In the genomic region with DNA sequence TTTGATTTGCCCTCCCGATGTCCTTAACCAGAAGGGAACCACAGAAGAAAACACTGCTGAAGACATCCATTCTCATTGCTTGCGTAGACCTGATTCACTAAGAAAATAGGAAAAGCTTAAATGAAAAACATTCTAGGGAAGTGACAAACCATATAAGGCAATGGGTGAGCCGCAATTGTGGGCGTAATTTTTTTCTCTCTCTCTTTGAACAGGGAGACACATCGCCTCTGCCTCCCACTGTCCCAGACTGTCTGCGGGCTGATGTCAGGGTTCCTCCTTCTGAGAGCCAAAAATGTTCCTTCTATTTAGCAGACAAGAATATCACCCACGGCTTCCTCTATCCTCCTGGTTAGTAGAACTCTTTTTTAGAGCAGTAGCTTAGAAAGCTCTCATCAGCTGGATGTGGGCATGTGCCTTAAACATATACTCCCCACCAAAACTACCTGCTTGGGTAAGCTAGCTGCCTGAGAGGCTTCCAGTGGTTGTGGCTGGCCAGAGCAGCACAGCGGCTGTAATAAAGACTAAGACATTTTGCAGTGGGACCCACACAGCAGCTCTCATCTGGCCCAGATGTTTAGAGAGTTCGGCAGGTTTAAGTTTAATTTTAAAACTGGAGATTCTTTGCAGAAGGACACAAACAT, we compare ENCODE assay signal across 13 cellular contexts. TPM values are rescaled to one million over a fixed set of nuclear protein-coding genes. Genes with fewer than 3 reads are reported as not detected.
A peak's percentile ranks its signal among the peaks of the same experiment; 100 is the strongest.
DNase-seq lines count a peak whose midpoint lies in the region; ATAC-seq and TF ChIP-seq lines count a peak whose summit lies in the region.
"Had no signal": no experiment of that assay in that cellular context is flagged by ENCODE, and none has a peak within 500 bp of the region (broad histone marks: within the 10 kb centered on the region; RNA-seq: fewer than 3 reads in every experiment).

No MANE protein-coding gene starts in this region.

- intact Hi-C loops in left ventricle myocardium inferior (cut with micrococcal nuclease): no loop called here
- intact Hi-C loops in Right ventricle myocardium superior (cut with DNase I): no loop called here
- intact Hi-C loops in uterus (cut with DNase I; ENCODE audit: low total_unique reads): no loop called here

- H3K9me2 ChIP-seq in Karpas-422 (replicated peaks; ENCODE audit: insufficient read depth, low read length): no peaks in the 10 kb centered on the region

- no peaks in the 10 kb centered on the region for H3K36me3 Mint-ChIP-seq in T-cell

- H3K27me3 ChIP-seq in left ventricle myocardium inferior (ENCODE audit: low read depth) (no peaks in the 10 kb centered on the region), kidney epithelial cell (ENCODE audit: control insufficient read depth, insufficient read depth, low read length) (no peaks in the 10 kb centered on the region), uterus (no peaks in the 10 kb centered on the region), Karpas-422 (ENCODE audit: low read length) (no peaks in the 10 kb centered on the region)

- no peaks in the 10 kb centered on the region for H3K4me1 Mint-ChIP-seq in T-cell

- no peaks in the 10 kb centered on the region for H3K9me3 Mint-ChIP-seq in T-cell

- H3K4me1 ChIP-seq in left ventricle myocardium inferior: no peaks in the 10 kb centered on the region
- H3K4me1 ChIP-seq in uterus: no peaks in the 10 kb centered on the region
- no peaks in the 10 kb centered on the region for H3K4me1 ChIP-seq in Karpas-422 (ENCODE audit: low read length)
- H3K4me1 ChIP-seq: prostate gland had no signal

- in situ Hi-C loops in astrocyte of the spinal cord (cut with HindIII; ENCODE audit: low sequenced_read_pairs): no loop called here

- no peaks in the 10 kb centered on the region for H3K79me2 ChIP-seq in Karpas-422 (ENCODE audit: low read length)

- H3K27ac Mint-ChIP-seq in T-cell: no peak overlapping the region

- H3K4me2 ChIP-seq in Karpas-422 (ENCODE audit: low read depth, low read length, poor library complexity, severe bottlenecking): no peak overlapping the region

- TF ChIP-seq CTCF in left ventricle myocardium inferior (IDR thresholded peaks at IDR 0.05; ENCODE audit: borderline replicate concordance) (no peak), astrocyte of the spinal cord (IDR thresholded peaks at IDR 0.05; ENCODE audit: low read depth, low read length) (no peak), kidney epithelial cell (IDR thresholded peaks at IDR 0.05; ENCODE audit: insufficient read depth, low read length, poor library complexity, severe bottlenecking) (no peak), uterus (IDR thresholded peaks at IDR 0.05) (no peak)

- no peaks in the 10 kb centered on the region for H3K36me3 ChIP-seq in left ventricle myocardium inferior
- H3K36me3 ChIP-seq in kidney epithelial cell (ENCODE audit: control insufficient read depth, insufficient read depth, low read length): no peaks in the 10 kb centered on the region
- no peaks in the 10 kb centered on the region for H3K36me3 ChIP-seq in uterus
- no peaks in the 10 kb centered on the region for H3K36me3 ChIP-seq in Karpas-422 (ENCODE audit: insufficient read depth, low read length)
- H3K36me3 ChIP-seq: prostate gland had no signal

- H3K27ac ChIP-seq in left ventricle myocardium inferior (replicated peaks): peak overlapping the region; percentile 13
- H3K27ac ChIP-seq in uterus: peak overlapping the region; percentile 7 to 46
- H3K27ac ChIP-seq in Karpas-422 (ENCODE audit: low read length): no peak overlapping the region
- H3K27ac ChIP-seq: HL-60, prostate gland had no signal

- H3K27me3 Mint-ChIP-seq in T-cell: peaks cover 0 to 4% of the 10 kb centered on the region in 2 donors

- H3K4me3 ChIP-seq in left ventricle myocardium inferior (no peak overlapping the region), astrocyte of the spinal cord (ENCODE audit: low read depth, low read length) (no peak overlapping the region), kidney epithelial cell (ENCODE audit: low read depth, low read length) (no peak overlapping the region), uterus (no peak overlapping the region), Karpas-422 (ENCODE audit: low read length) (no peak overlapping the region)
- H3K4me3 ChIP-seq: prostate gland had no signal

- POLR2A ChIA-PET in T-cell (lab: Charles Lee): no interaction called here

- H4K20me1 ChIP-seq in Karpas-422 (ENCODE audit: insufficient read depth, low read depth, low read length): no peaks in the 10 kb centered on the region

- no peak overlapping the region for H2AFZ ChIP-seq in Karpas-422 (ENCODE audit: low read length)

- H3K9me3 ChIP-seq in left ventricle myocardium inferior (replicated peaks) (peaks cover 4% of the 10 kb centered on the region), uterus (no peaks in the 10 kb centered on the region), Karpas-422 (ENCODE audit: low read length) (no peaks in the 10 kb centered on the region)
- H3K9me3 ChIP-seq: prostate gland had no signal

- no peak overlapping the region for H3K9ac ChIP-seq in Karpas-422 (ENCODE audit: low read length)

- H3K4me3 Mint-ChIP-seq in T-cell: no peak overlapping the region

- DNase-seq in left ventricle myocardium inferior: no peak
- DNase-seq in Right ventricle myocardium superior: no peak
- peak; percentile 96 for DNase-seq in astrocyte of the spinal cord (ENCODE audit: low read depth, low spot score)
- DNase-seq in kidney epithelial cell (ENCODE audit: low read depth): peak; percentile 44
- DNase-seq in uterus: peak; percentile 21 to 41
- no peak for DNase-seq in T-cell
- no peak for DNase-seq in NCI-H146 (lab: John Stamatoyannopoulos, UW)
- no peak for DNase-seq in Karpas-422
- DNase-seq: activated T-cell treated with anti-CD3 and anti-CD28 coated beads, Interleukin-2, amount 50 U/mL, for 1 hour; NCI-H2029 treated with DMSO at 0.1 percent for 48 hours; PC-3 had no signal

- CTCF ChIA-PET in T-cell (lab: Charles Lee): no interaction called here

- no peak for ATAC-seq in Right ventricle myocardium superior (ENCODE audit: poor library complexity)
- no peak for ATAC-seq in T-cell (replicated peaks in 1 of 4)
- ATAC-seq: PC-3 had no signal

- TF ChIP-seq POLR2A in uterus (IDR thresholded peaks at IDR 0.05): no peak

RNA-seq across cellular contexts. Expression of gene CTAGE9, which starts 22.7 kb away (rescaled TPM):
- not detected for total RNA-seq in left ventricle myocardium inferior
- not detected for total RNA-seq in Right ventricle myocardium superior
- total RNA-seq in kidney epithelial cell: not detected in 2 replicates
- not detected for total RNA-seq in uterus
- total RNA-seq in T-cell: not detected
- total RNA-seq in Karpas-422 (2014; rRNA removed; shearing (Covaris generic); ENCODE audit: low replicate concordance): not detected in 2 replicates
- total RNA-seq: PC-3, prostate gland had no signal

RNA-seq across cellular contexts. Expression of gene OR2A4, which starts 32.3 kb away (rescaled TPM):
- total RNA-seq in left ventricle myocardium inferior: not detected
- not detected for total RNA-seq in Right ventricle myocardium superior
- not detected in 2 replicates for total RNA-seq in kidney epithelial cell
- total RNA-seq in uterus: not detected
- total RNA-seq in T-cell: not detected
- not detected in 2 replicates for total RNA-seq in Karpas-422 (2014; rRNA removed; shearing (Covaris generic); ENCODE audit: low replicate concordance)
- total RNA-seq: prostate gland had no signal

Comparison
In these comparisons a context has a peak if more than half of its experiments do, and no peak if none do; other contexts are left out.
1. DNase-seq: peak in astrocyte of the spinal cord (single experiment), kidney epithelial cell (single experiment) and uterus (2 of 2); none in left ventricle myocardium inferior (single experiment), Right ventricle myocardium superior (single experiment), T-cell (0 of 34), NCI-H146 (single experiment) and Karpas-422 (single experiment).